ENCODE assay signal across 28 cellular contexts in the genomic region with DNA sequence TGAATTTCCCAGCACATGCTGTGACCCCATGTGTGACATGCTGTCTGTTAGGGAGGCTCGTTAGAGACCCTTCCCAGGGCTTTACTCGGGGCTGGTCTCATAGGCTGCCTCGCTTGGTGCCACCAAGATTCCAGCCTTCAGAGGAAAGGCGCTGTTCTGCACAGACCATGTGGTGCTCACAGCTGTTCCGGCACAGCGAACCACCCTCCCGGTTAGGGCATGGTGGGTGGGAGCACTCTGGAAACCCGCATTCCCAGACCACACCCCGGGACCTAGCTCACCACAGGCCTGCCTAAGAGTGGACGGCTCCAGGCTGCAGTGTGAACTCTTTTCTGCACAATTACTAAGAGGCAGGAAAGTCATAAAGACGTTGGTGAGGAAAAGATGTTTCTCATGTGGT.
DNase-seq lines count a peak whose midpoint lies in the region; ATAC-seq and TF ChIP-seq lines count a peak whose summit lies in the region.
"Had no signal": no experiment of that assay in that cellular context is flagged by ENCODE, and none has a peak within 500 bp of the region (broad histone marks: within the 10 kb centered on the region; RNA-seq: fewer than 3 reads in every experiment).

No MANE protein-coding gene starts in this region.

- H3K27me3 Mint-ChIP-seq in CD8-positive, alpha-beta T cell (ENCODE audit: low read depth), result no peaks in the 10 kb centered on the region
- no peaks in the 10 kb centered on the region for H3K27me3 Mint-ChIP-seq in Caco-2 (ENCODE audit: insufficient read depth, unreplicated experiment)
- H3K27me3 Mint-ChIP-seq: activated naive CD8-positive, alpha-beta T cell treated with anti-CD3 and anti-CD28 coated beads, Interleukin-2, amount 10 ng/mL, durations not matched to agents 7 days and 5 days; activated T-cell treated with anti-CD3 and anti-CD28 coated beads, Interleukin-2, amount 50 U/mL, for 24 hours had no signal

- POLR2A ChIA-PET in CD8-positive, alpha-beta T cell (lab: Charles Lee), result no interaction called here
- POLR2A ChIA-PET in Caco-2 (lab: Charles Lee), result no interaction called here

- H3K9me3 ChIP-seq in CD8-positive, alpha-beta T cell (ENCODE audit: low read length), result no peaks in the 10 kb centered on the region
- no peaks in the 10 kb centered on the region for H3K9me3 ChIP-seq in Caco-2
- H3K9me3 ChIP-seq: ascending aorta, testis, uterus had no signal

- no peak for ATAC-seq in CD8-positive, alpha-beta T cell
- ATAC-seq in stimulated activated effector memory CD8-positive, alpha-beta T cell treated with anti-CD3 and anti-CD28 coated beads, Interleukin-12 subunit alpha, Interleukin-12 subunit beta, amount 100 ng/mL, for 72 hours, result no peak
- ATAC-seq: HepG2, left ventricle myocardium superior had no signal

- H3K4me1 Mint-ChIP-seq in CD8-positive, alpha-beta T cell (ENCODE audit: low read depth), result peaks cover 39% of the 10 kb centered on the region
- peaks cover 60% of the 10 kb centered on the region for H3K4me1 Mint-ChIP-seq in stimulated activated effector memory CD8-positive, alpha-beta T cell treated with anti-CD3 and anti-CD28 coated beads, Interleukin-12 subunit alpha, Interleukin-12 subunit beta, amount 100 ng/mL, for 72 hours
- H3K4me1 Mint-ChIP-seq in Caco-2 (ENCODE audit: low read depth, unreplicated experiment), result no peaks in the 10 kb centered on the region

- intact Hi-C loops in CD8-positive, alpha-beta T cell (cut with DNase I, micrococcal nuclease), result no loop called here
- intact Hi-C loops in Caco-2 (cut with micrococcal nuclease; ENCODE audit: unreplicated experiment), result no loop called here

- no peak for TF ChIP-seq CTCF in CD8-positive, alpha-beta T cell (IDR thresholded peaks at IDR 0.05)
- TF ChIP-seq CTCF in Caco-2 (IDR thresholded peaks at IDR 0.05; ENCODE audit: insufficient read depth in 1 of 2, low read depth in 1 of 2, low read length in 1 of 2, severe bottlenecking in 1 of 2, unreplicated experiment in 1 of 2), result no peak

- no peak overlapping the region for H3K27ac ChIP-seq in CD8-positive, alpha-beta T cell (ENCODE audit: low read depth, low read length)
- H3K27ac ChIP-seq in angular gyrus (ENCODE audit: low read depth, low read length), result peak overlapping the region; percentile 97
- H3K27ac ChIP-seq: ascending aorta, coronary artery, testis, uterus had no signal

- peak overlapping the region; percentile 55 for H3K27ac Mint-ChIP-seq in CD8-positive, alpha-beta T cell
- peak overlapping the region; percentile 91 for H3K27ac Mint-ChIP-seq in stimulated activated effector memory CD8-positive, alpha-beta T cell treated with anti-CD3 and anti-CD28 coated beads, Interleukin-12 subunit alpha, Interleukin-12 subunit beta, amount 100 ng/mL, for 72 hours
- no peak overlapping the region for H3K27ac Mint-ChIP-seq in Caco-2 (ENCODE audit: unreplicated experiment)
- H3K27ac Mint-ChIP-seq: H9 had no signal

- no peak for DNase-seq in CD8-positive, alpha-beta T cell
- DNase-seq in midbrain (lab: John Stamatoyannopoulos, UW) (peak; percentile 59), RPMI8226 (no peak), Caco-2 (no peak)
- DNase-seq in stimulated activated effector memory CD8-positive, alpha-beta T cell treated with anti-CD3 and anti-CD28 coated beads, Interleukin-12 subunit alpha, Interleukin-12 subunit beta, amount 100 ng/mL, for 72 hours (ENCODE audit: low spot score in 2 of 2), result no peak
- no peak for DNase-seq in stimulated activated CD4-positive, alpha-beta T cell treated with anti-CD3 and anti-CD28 coated beads, Interleukin-15, amount 100 ng/mL, for 24 hours
- DNase-seq: activated CD4-positive, alpha-beta T cell treated with anti-CD3 and anti-CD28 coated beads for 4 hours; activated gamma-delta T cell; activated naive CD8-positive, alpha-beta T cell treated with anti-CD3 and anti-CD28 coated beads, Interleukin-2, amount 10 ng/mL, durations not matched to agents 7 days and 5 days; activated T-cell treated with anti-CD3 and anti-CD28 coated beads, Interleukin-2, amount 50 U/mL, for 24 hours; COR-L47; DMS53; effector memory CD4-positive, alpha-beta T cell; H9; left ventricle myocardium superior; mesendoderm; NCI-H1417 treated with DMSO at 0.1 percent for 48 hours; NCI-H2081 treated with DMSO at 0.1 percent for 48 hours; NCI-H2227 treated with DMSO at 0.1 percent for 48 hours; NCI-H69; SHP77; stimulated activated naive CD4-positive, alpha-beta T cell; testis; uterus had no signal

- CTCF ChIA-PET in CD8-positive, alpha-beta T cell (lab: Charles Lee), result interaction anchor here (1.8 kb wide), 1 partner anchor 21 kb away, joined by 5 read pairs; no protein-coding TSS in a partner anchor
- CTCF ChIA-PET in Caco-2 (lab: Charles Lee), result no interaction called here

- peaks cover 82% of the 10 kb centered on the region for H3K36me3 Mint-ChIP-seq in CD8-positive, alpha-beta T cell
- H3K36me3 Mint-ChIP-seq in stimulated activated effector memory CD8-positive, alpha-beta T cell treated with anti-CD3 and anti-CD28 coated beads, Interleukin-12 subunit alpha, Interleukin-12 subunit beta, amount 100 ng/mL, for 72 hours, result peaks cover 74% of the 10 kb centered on the region
- H3K36me3 Mint-ChIP-seq in Caco-2 (ENCODE audit: insufficient read depth, unreplicated experiment), result no peaks in the 10 kb centered on the region

- H3K4me3 Mint-ChIP-seq in CD8-positive, alpha-beta T cell, result no peak overlapping the region
- H3K4me3 Mint-ChIP-seq in stimulated activated effector memory CD8-positive, alpha-beta T cell treated with anti-CD3 and anti-CD28 coated beads, Interleukin-12 subunit alpha, Interleukin-12 subunit beta, amount 100 ng/mL, for 72 hours, result no peak overlapping the region
- H3K4me3 Mint-ChIP-seq in Caco-2 (ENCODE audit: unreplicated experiment), result no peak overlapping the region
- H3K4me3 Mint-ChIP-seq: activated naive CD8-positive, alpha-beta T cell treated with anti-CD3 and anti-CD28 coated beads, Interleukin-2, amount 10 ng/mL, durations not matched to agents 7 days and 5 days; activated T-cell treated with anti-CD3 and anti-CD28 coated beads, Interleukin-2, amount 50 U/mL, for 24 hours; H9 had no signal

- H3K4me1 ChIP-seq in CD8-positive, alpha-beta T cell (ENCODE audit: insufficient read depth, low read length), result no peaks in the 10 kb centered on the region
- no peaks in the 10 kb centered on the region for H3K4me1 ChIP-seq in Caco-2
- H3K4me1 ChIP-seq: ascending aorta, testis, uterus had no signal

- H3K36me3 ChIP-seq in CD8-positive, alpha-beta T cell (ENCODE audit: insufficient read depth, low read length), result peaks cover 16% of the 10 kb centered on the region
- no peaks in the 10 kb centered on the region; the same call in 1 of the 2 replicates for H3K36me3 ChIP-seq in Caco-2 (ENCODE audit: control insufficient read depth, insufficient read depth, low read length)
- H3K36me3 ChIP-seq: uterus had no signal

- no peaks in the 10 kb centered on the region for H3K9me3 Mint-ChIP-seq in CD8-positive, alpha-beta T cell
- H3K9me3 Mint-ChIP-seq in stimulated activated effector memory CD8-positive, alpha-beta T cell treated with anti-CD3 and anti-CD28 coated beads, Interleukin-12 subunit alpha, Interleukin-12 subunit beta, amount 100 ng/mL, for 72 hours, result no peaks in the 10 kb centered on the region
- peaks cover 11% of the 10 kb centered on the region for H3K9me3 Mint-ChIP-seq in Caco-2 (ENCODE audit: unreplicated experiment)
- H3K9me3 Mint-ChIP-seq: activated naive CD8-positive, alpha-beta T cell treated with anti-CD3 and anti-CD28 coated beads, Interleukin-2, amount 10 ng/mL, durations not matched to agents 7 days and 5 days; activated T-cell treated with anti-CD3 and anti-CD28 coated beads, Interleukin-2, amount 50 U/mL, for 24 hours had no signal

- H3K27me3 ChIP-seq in CD8-positive, alpha-beta T cell (ENCODE audit: insufficient read depth, low read length), result no peaks in the 10 kb centered on the region
- no peaks in the 10 kb centered on the region for H3K27me3 ChIP-seq in Caco-2 (replicated peaks; ENCODE audit: control insufficient read depth, insufficient read depth, low read length)
- H3K27me3 ChIP-seq: ascending aorta, testis, uterus had no signal

- no peak overlapping the region for H3K4me3 ChIP-seq in CD8-positive, alpha-beta T cell (ENCODE audit: low read depth, low read length)
- no peak overlapping the region for H3K4me3 ChIP-seq in Caco-2 (ENCODE audit: low read depth, low read length)
- H3K4me3 ChIP-seq: ascending aorta, coronary artery, testis, uterus had no signal

- no TSS peak for BruUV-seq in Caco-2 (replicated peaks; lab: Mats Ljungman, UMichigan)
